Comparison of ENCODE assay signal across 8 cellular contexts in the genomic region with DNA sequence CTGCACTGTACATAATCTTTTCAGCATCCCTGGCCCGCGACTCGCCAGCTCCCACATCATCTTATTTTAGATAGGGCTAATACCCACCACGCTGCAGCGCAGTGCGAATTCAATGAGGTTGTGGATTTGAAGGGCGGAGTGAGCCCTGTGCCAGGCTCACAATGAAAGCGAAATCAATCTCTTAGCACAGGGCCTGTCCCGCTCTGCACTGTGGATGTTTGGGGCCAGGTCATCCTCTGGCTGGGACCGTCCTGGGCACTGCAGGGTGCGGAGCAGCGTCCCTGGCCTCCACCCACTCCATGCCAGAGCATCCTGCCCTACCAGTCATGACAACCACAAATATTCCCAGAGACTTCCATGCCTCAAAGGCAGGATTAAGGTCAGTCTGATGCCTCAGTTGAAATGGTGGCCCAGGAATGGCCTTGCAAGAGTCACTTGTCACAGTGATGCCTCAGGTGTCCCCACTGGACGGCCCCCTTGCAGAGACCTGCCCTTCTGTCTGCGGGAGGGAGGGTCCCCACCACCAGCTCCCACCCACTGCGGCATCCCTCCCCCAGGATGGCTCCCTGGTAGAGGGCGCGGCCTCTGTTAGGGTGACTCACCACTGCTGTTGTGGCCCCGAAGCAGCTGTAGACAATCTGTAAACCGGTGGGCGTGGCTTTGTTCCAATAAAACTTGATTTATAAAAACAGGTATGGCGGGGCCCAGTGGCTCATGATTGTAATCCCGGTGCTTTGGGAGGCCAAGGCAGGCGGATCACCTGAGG. TPM values are rescaled to one million over a fixed set of nuclear protein-coding genes. Genes with fewer than 3 reads are reported as not detected.
DNase-seq lines count a peak whose midpoint lies in the region; ATAC-seq lines count a peak whose summit lies in the region.

No MANE protein-coding gene starts in this region.

- no peak overlapping the region for H2BK120ac ChIP-seq in mesendoderm (ENCODE audit: low read depth, low read length)

- H3K79me2 ChIP-seq in mesendoderm (ENCODE audit: control insufficient read depth, insufficient read depth, low read length), result peaks cover 64% of the 10 kb centered on the region

- no CpG with 5 or more reads among the region's 23 CpGs for WGBS in mesendoderm (ENCODE audit: extremely low coverage, insufficient coverage, low lambda C conversion rate)

- H3K79me1 ChIP-seq in mesendoderm (ENCODE audit: low read length), result peaks cover 27% of the 10 kb centered on the region

- no peak overlapping the region for H2AK5ac ChIP-seq in mesendoderm (ENCODE audit: low read length)

- H4K8ac ChIP-seq in mesendoderm (ENCODE audit: low read depth, low read length), result no peak overlapping the region

- H3K23ac ChIP-seq in mesendoderm (ENCODE audit: low read length), result no peak overlapping the region

- ATAC-seq in stimulated activated naive CD8-positive, alpha-beta T cell treated with anti-CD3 and anti-CD28 coated beads, Interleukin-15, Interleukin-2, amounts not matched to agents 100 U/mL and 50 U/mL, for 24 hours, result peak; percentile 72
- ATAC-seq in GM18858 (IDR thresholded peaks at IDR 0.05; ENCODE audit: unreplicated experiment), result no peak
- no peak for ATAC-seq in HG02938 (IDR thresholded peaks at IDR 0.05; ENCODE audit: unreplicated experiment)

- no peak overlapping the region for H4K5ac ChIP-seq in mesendoderm (ENCODE audit: low read length)

- H2BK15ac ChIP-seq in mesendoderm (replicated peaks; ENCODE audit: low read depth), result no peak overlapping the region

- H3K9ac ChIP-seq in mesendoderm (ENCODE audit: low read length), result no peak overlapping the region

- H3K18ac ChIP-seq in mesendoderm (ENCODE audit: low read length), result no peak overlapping the region

- H3K36me3 ChIP-seq in mesendoderm (ENCODE audit: control insufficient read depth, insufficient read depth, low read length), result peaks cover 4% of the 10 kb centered on the region

- peak; percentile 91 for DNase-seq in H4 (ENCODE audit: low spot score)
- peak; percentile 67 for DNase-seq in T-helper 22 cell (ENCODE audit: low read depth)
- DNase-seq in astrocyte of the hippocampus (ENCODE audit: low read depth, low spot score), result peak; percentile 84
- peak; percentile 40 for DNase-seq in mesendoderm
- peak; percentile 80 for DNase-seq in stimulated activated naive CD8-positive, alpha-beta T cell treated with anti-CD3 and anti-CD28 coated beads, Interleukin-15, Interleukin-2, amounts not matched to agents 100 U/mL and 50 U/mL, for 24 hours
- DNase-seq in NCI-H1417 (lab: John Stamatoyannopoulos, UW), result no peak

- no peak overlapping the region for H3K27ac ChIP-seq in mesendoderm (ENCODE audit: low read depth, low read length)

- H3K4me1 ChIP-seq in mesendoderm (ENCODE audit: control insufficient read depth, low read depth, low read length), result no peaks in the 10 kb centered on the region

- H3K56ac ChIP-seq in mesendoderm (ENCODE audit: low read length), result no peak overlapping the region

- H3K27me3 ChIP-seq in mesendoderm (ENCODE audit: insufficient read depth, low read length, poor library complexity), result no peaks in the 10 kb centered on the region

- no peak overlapping the region for H3K4me2 ChIP-seq in mesendoderm (ENCODE audit: low read length)

- no peak overlapping the region for H3K4ac ChIP-seq in mesendoderm (ENCODE audit: low read depth, low read length)

- H2BK5ac ChIP-seq in mesendoderm (ENCODE audit: low read length), result no peak overlapping the region

- H3K4me3 ChIP-seq in mesendoderm (ENCODE audit: low read length), result no peak overlapping the region

RNA-seq across cellular contexts. Expression of a gene that starts 5.6 kb away (rescaled TPM):
- 26.9 and 35.8 TPM in 2 replicates for total RNA-seq in H4 (2014; rRNA removed; shearing (Covaris generic))
- 38.1 TPM for polyA plus RNA-seq in mesendoderm (2013, experiment 1 of 2)
- 38.3 TPM for polyA plus RNA-seq in mesendoderm (2013, experiment 2 of 2)

RNA-seq across cellular contexts. Expression of a gene that starts 12.2 kb away (rescaled TPM):
- total RNA-seq in H4 (2014; rRNA removed; shearing (Covaris generic)), result not detected in 2 replicates
- polyA plus RNA-seq in mesendoderm (2013, experiment 1 of 2), result not detected
- polyA plus RNA-seq in mesendoderm (2013, experiment 2 of 2), result not detected

RNA-seq across cellular contexts. Expression of a gene that starts 47.5 kb away (rescaled TPM):
- 86.6 and 92.1 TPM in 2 replicates for total RNA-seq in H4 (2014; rRNA removed; shearing (Covaris generic))
- polyA plus RNA-seq in mesendoderm (2013, experiment 1 of 2), result 27.5 TPM
- 28.8 TPM for polyA plus RNA-seq in mesendoderm (2013, experiment 2 of 2)

RNA-seq across cellular contexts. Expression of a gene that starts 54.0 kb away (rescaled TPM):
- 4.6 and 7.2 TPM in 2 replicates for total RNA-seq in H4 (2014; rRNA removed; shearing (Covaris generic))
- polyA plus RNA-seq in mesendoderm (2013, experiment 1 of 2), result 8.5 TPM
- 8.4 TPM for polyA plus RNA-seq in mesendoderm (2013, experiment 2 of 2)

Comparison
In these comparisons a context has a peak if more than half of its experiments do, and no peak if none do; other contexts are left out.
1. DNase-seq: peak in H4 (single experiment), T-helper 22 cell (single experiment), astrocyte of the hippocampus (single experiment), mesendoderm (single experiment) and stimulated activated naive CD8-positive, alpha-beta T cell treated with anti-CD3 and anti-CD28 coated beads, Interleukin-15, Interleukin-2, amounts not matched to agents 100 U/mL and 50 U/mL, for 24 hours (single experiment); none in NCI-H1417 (0 of 3).